In the genomic region with DNA sequence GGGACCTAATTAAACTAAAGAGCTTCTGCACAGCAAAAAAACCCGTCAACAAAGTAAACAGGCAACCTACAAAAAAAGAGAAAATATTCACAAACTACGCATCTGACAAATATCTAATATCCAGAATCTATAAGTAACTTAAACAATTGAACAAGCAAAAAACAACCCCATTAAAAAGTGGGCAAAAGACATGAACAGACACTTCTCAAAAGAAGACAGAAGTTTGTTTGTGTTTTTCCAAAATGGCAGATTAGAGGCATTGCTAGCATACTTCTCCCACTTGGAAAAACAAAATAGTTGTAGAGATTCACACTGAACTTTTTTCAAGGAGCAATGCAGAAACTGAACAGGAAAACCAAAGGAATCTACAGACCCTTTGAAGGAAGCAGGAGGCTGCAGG, we compare ENCODE assay signal across 9 cellular contexts.
"Had no signal": no experiment of that assay in that cellular context is flagged by ENCODE, and none has a peak within 500 bp of the region (broad histone marks: within the 10 kb centered on the region; RNA-seq: fewer than 3 reads in every experiment).

No MANE protein-coding gene starts in this region.

- H3K27me3 Mint-ChIP-seq: IgD-negative memory B cell had no signal

- H3K27ac ChIP-seq: HL-60, KMS-11 had no signal

- ATAC-seq: K562 had no signal

- H3K27ac Mint-ChIP-seq: IgD-negative memory B cell had no signal

- FAIRE-seq: HepG2, HTR-8/SVneo, K562 had no signal

- H3K4me3 Mint-ChIP-seq: IgD-negative memory B cell had no signal

- H3K4me3 ChIP-seq: K562 had no signal

- DNase-seq: IMR-90, KBM-7, KG1 had no signal
